In the genomic region with DNA sequence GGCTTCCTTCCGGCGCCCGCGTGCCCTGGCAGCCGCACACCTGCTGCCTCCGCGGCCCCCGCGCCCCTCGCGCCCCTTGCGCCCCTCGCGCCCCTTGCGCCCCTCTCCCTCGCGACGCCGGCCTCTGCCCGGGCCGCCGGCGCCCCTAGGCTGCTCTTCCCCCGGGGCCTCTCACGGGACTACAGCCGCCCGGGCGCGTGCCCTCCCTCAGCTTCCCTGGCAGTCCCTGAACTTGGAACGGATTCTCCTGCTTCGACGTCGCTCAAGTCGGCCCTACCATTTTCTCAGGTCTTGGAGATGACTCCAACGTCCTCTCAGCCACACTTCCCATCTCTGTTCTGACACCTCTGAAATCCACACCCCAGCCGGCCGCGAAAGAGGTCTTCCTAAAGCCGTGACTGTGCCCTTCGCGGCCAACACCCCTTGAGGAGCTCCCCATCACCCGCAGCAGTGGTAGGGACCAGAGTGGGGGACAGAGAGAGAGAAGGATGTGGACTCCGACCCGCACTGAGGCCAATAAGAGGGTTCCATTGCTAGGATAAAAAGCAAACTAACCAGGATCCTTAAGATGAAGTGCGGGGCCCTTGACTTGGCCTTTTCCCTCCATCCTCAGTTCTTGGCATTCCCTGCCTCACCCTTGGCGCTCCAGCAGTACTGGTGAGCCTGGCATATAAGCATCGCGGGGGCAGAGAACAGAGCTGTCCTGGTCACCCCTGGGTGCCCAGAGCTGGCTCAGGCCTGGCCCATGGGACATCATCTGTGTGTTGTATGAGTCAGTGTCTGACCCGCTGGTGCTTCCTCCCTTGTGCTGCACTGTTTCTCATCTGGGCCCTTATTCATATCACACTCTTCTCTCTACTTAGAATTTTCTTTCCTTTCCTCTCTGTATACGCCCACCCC, we compare ENCODE assay signal across 8 cellular contexts. TPM values are rescaled to one million over a fixed set of nuclear protein-coding genes. Genes with fewer than 3 reads are reported as not detected.
DNase-seq lines count a peak whose midpoint lies in the region; ATAC-seq, FAIRE-seq and TF ChIP-seq lines count a peak whose summit lies in the region.

No MANE protein-coding gene starts in this region.

- H3K4me3 ChIP-seq in esophagus (ENCODE audit: low read depth in 1 of 2, low read length in 2 of 2) = peak overlapping the region; percentile 57 to 73
- H3K4me3 ChIP-seq in pancreas = peak overlapping the region; percentile 56 to 75 (median 67)

- H3K36me3 ChIP-seq in esophagus (ENCODE audit: control insufficient read depth in 2 of 2, insufficient read depth in 2 of 2, low read length in 1 of 2) (no peaks in the 10 kb centered on the region), pancreas (no peaks in the 10 kb centered on the region)

- 24 to 45% methylated on average over 28 to 50 of the region's 50 CpGs for WGBS in esophagus, 2 donors
- WGBS in pancreas, 2 donors = 29 to 35% methylated on average over 40 to 50 of the region's 50 CpGs

- H3K4me1 ChIP-seq in esophagus (ENCODE audit: control insufficient read depth in 2 of 2, insufficient read depth in 2 of 2, low read length in 1 of 2) = peaks cover 3 to 9% of the 10 kb centered on the region in 2 donors
- H3K4me1 ChIP-seq in pancreas = peaks cover 0 to 5% (median 0%) of the 10 kb centered on the region in 3 donors

- FAIRE-seq in RCC 7860 (lab: Jason Lieb, UNC) = peak; percentile 69
- FAIRE-seq in pancreas (lab: Jason Lieb, UNC) = no peak

- H3K27me3 ChIP-seq in esophagus (ENCODE audit: control insufficient read depth in 1 of 2, insufficient read depth in 2 of 2, low read length in 2 of 2) (no peaks in the 10 kb centered on the region), pancreas (no peaks in the 10 kb centered on the region)

- no peaks in the 10 kb centered on the region for H3K9me3 ChIP-seq in esophagus (ENCODE audit: control insufficient read depth in 2 of 2, insufficient read depth in 1 of 2, low read depth in 1 of 2, low read length in 1 of 2)
- H3K9me3 ChIP-seq in pancreas = no peaks in the 10 kb centered on the region

- no peak for TF ChIP-seq CTCF in pancreas (IDR thresholded peaks at IDR 0.05)

- ATAC-seq in pancreas (no peak), HG02884 (IDR thresholded peaks at IDR 0.05; ENCODE audit: unreplicated experiment) (no peak)

- H3K27ac ChIP-seq in esophagus (ENCODE audit: low read depth in 2 of 2, low read length in 1 of 2) (peak overlapping the region in 1 of 2 donors; percentile 56), pancreas (no peak overlapping the region)

- intact Hi-C loops in pancreas (cut with DNase I) = no loop called here

- peak; percentile 50 for DNase-seq in NCI-H82 (lab: John Stamatoyannopoulos, UW)
- no peak for DNase-seq in NCI-H82 treated with DMSO at 0.1 percent for 48 hours (lab: John Stamatoyannopoulos, UW; ENCODE audit: unreplicated experiment)
- peak; percentile 80 for DNase-seq in RCC 7860 (ENCODE audit: low spot score)
- no peak for DNase-seq in pancreas
- DNase-seq in T1000 (lab: John Stamatoyannopoulos, UW) = no peak
- no peak for DNase-seq in AG08395 (ENCODE audit: low spot score)

RNA-seq across cellular contexts. Expression of a gene that starts 38.6 kb away (rescaled TPM):
- polyA plus RNA-seq in esophagus (1 to 10 TPM; 3.5 TPM), pancreas (1 to 10 TPM; 4.8 to 7.1 TPM)
- total RNA-seq in pancreas = 1 to 10 TPM; 2.3 to 4.8 (median 2.9) TPM

Comparison
In these comparisons a context has a peak if more than half of its experiments do, and no peak if none do; other contexts are left out.
1. DNase-seq: peak in NCI-H82 (single experiment) and RCC 7860 (single experiment); none in NCI-H82 treated with DMSO at 0.1 percent for 48 hours (single experiment), pancreas (0 of 6), T1000 (single experiment) and AG08395 (single experiment).